In the genomic region with DNA sequence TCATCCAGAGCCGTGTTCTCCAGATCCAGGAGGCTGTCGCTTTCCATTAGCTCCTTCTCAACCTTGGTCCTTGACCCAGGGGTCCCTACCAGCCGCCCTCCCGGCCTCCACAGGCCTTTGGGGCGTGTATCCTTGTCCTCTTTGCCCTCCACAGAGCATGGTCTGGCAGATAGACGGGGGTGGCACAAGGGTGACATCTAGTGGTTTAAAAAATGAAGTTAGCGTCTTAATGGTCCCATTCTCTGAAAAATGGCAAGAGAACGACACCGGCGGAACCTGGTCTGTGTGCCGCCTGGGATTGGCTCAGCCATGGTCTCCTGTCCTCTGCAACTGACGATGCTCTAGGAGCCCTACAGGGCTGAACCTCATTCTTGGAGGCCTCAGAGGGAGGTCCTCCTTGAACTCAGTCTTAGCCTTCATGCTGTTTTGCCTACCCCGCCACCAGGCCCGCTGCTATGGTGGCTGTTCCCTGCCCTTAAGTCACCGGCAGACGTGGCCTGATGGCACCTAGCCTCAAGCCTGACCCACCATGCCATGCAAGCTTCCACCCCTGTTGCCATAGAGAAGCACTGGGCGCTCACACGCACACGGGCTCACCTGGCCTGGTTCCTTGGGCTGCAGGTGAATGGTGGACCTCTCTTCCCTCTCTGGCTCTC, we compare ENCODE assay signal across 7 cellular contexts.
DNase-seq lines count a peak whose midpoint lies in the region; ATAC-seq and TF ChIP-seq lines count a peak whose summit lies in the region.

No MANE protein-coding gene starts in this region.

- POLR2A ChIA-PET in OCI-LY7 (lab: Charles Lee), result interaction anchor here (0.7 kb wide), 1 partner anchor 90 kb away, joined by 3 read pairs; no protein-coding TSS in a partner anchor

- no peaks in the 10 kb centered on the region for H3K9me2 ChIP-seq in OCI-LY7 (ENCODE audit: insufficient read depth, low read length)

- ATAC-seq in mucosa of descending colon, result peak; percentile 60

- H3K36me3 ChIP-seq in OCI-LY7 (ENCODE audit: insufficient read depth, low read length), result no peaks in the 10 kb centered on the region
- H3K36me3 ChIP-seq in mucosa of descending colon (ENCODE audit: low read depth), result no peaks in the 10 kb centered on the region

- no peak overlapping the region for H3K4me2 ChIP-seq in OCI-LY7 (ENCODE audit: low read length)

- H3K4me3 ChIP-seq in OCI-LY7 (ENCODE audit: low read depth, low read length, poor library complexity, severe bottlenecking), result no peak overlapping the region
- H3K4me3 ChIP-seq in mucosa of descending colon, result no peak overlapping the region

- peaks cover 24% of the 10 kb centered on the region for H3K4me1 ChIP-seq in OCI-LY7 (ENCODE audit: insufficient read depth, low read length, poor library complexity, severe bottlenecking)
- H3K4me1 ChIP-seq in mucosa of descending colon (ENCODE audit: low read depth), result no peaks in the 10 kb centered on the region

- intact Hi-C loops in OCI-LY7 (cut with micrococcal nuclease; ENCODE audit: unreplicated experiment), result loop anchor here (1.0 to 2.0 kb wide), 2 partner anchors 61 to 192 kb away; no protein-coding TSS in a partner anchor
- intact Hi-C loops in mucosa of descending colon (cut with DNase I, micrococcal nuclease), result no loop called here

- no peaks in the 10 kb centered on the region for H3K9me3 ChIP-seq in OCI-LY7 (ENCODE audit: low read length)
- H3K9me3 ChIP-seq in mucosa of descending colon, result no peaks in the 10 kb centered on the region

- CTCF ChIA-PET in OCI-LY7 (lab: Charles Lee; ENCODE audit: unreplicated experiment), result interaction anchor here (0.6 to 1.5 kb wide), 7 partner anchors 10 to 619 kb away, joined by 3 to 4 read pairs (median 3); no protein-coding TSS in a partner anchor

- TF ChIP-seq CTCF in OCI-LY7 (conservative IDR thresholded peaks at IDR 0.05; ENCODE audit: low read length) (peak; percentile 88), mucosa of descending colon (IDR thresholded peaks at IDR 0.05) (no peak)

- H3K79me2 ChIP-seq in OCI-LY7 (ENCODE audit: insufficient read depth, low read depth, low read length), result no peaks in the 10 kb centered on the region

- DNase-seq in ELR (ENCODE audit: low read depth) (peak; percentile 2), HuH-7.5 (ENCODE audit: low spot score) (peak; percentile 31), OCI-LY7 (ENCODE audit: low spot score) (peak; percentile 83), ecto neural progenitor cell (ENCODE audit: low spot score) (peak; percentile 58), mucosa of descending colon (peak in 1 of 3 donors; percentile 18), ureter (ENCODE audit: low spot score) (no peak), GOT3 (lab: John Stamatoyannopoulos, UW) (no peak)

- BruUV-seq in OCI-LY7 (replicated peaks; lab: Mats Ljungman, UMichigan), result no TSS peak

- H4K20me1 ChIP-seq in OCI-LY7 (ENCODE audit: insufficient read depth, low read length), result no peaks in the 10 kb centered on the region

- H2AFZ ChIP-seq in OCI-LY7 (ENCODE audit: low read length), result peak overlapping the region; percentile 16; the same call in 1 of the 2 replicates

- H3K27ac ChIP-seq in OCI-LY7 (ENCODE audit: low read depth, low read length, poor library complexity, severe bottlenecking), result no peak overlapping the region

Comparison
In these comparisons a context has a peak if more than half of its experiments do, and no peak if none do; other contexts are left out.
1. DNase-seq: peak in ELR (single experiment), HuH-7.5 (single experiment), OCI-LY7 (single experiment) and ecto neural progenitor cell (single experiment); none in ureter (single experiment) and GOT3 (single experiment).